Comparison of ENCODE assay signal across 14 cellular contexts in genomic region chr6:149061933-149062332, GRCh38.
"Had no signal": no experiment of that assay in that cellular context is flagged by ENCODE, and none has a peak within 500 bp of the region (broad histone marks: within the 10 kb centered on the region; RNA-seq: fewer than 3 reads in every experiment).

No MANE protein-coding gene starts in this region.

- H3K27me3 ChIP-seq: adrenal gland, upper lobe of left lung had no signal

- H3K4me3 ChIP-seq: adrenal gland, lower lobe of right lung, upper lobe of left lung had no signal

- H3K27ac ChIP-seq: adrenal gland, lower lobe of right lung, upper lobe of left lung had no signal

- ATAC-seq: naive thymus-derived CD8-positive, alpha-beta T cell; sciatic nerve; stimulated activated naive CD8-positive, alpha-beta T cell treated with anti-CD3 and anti-CD28 coated beads, Interleukin-15, Interleukin-2, amounts not matched to agents 100 U/mL and 50 U/mL, for 24 hours had no signal

- H3K9me3 ChIP-seq: adrenal gland, lower lobe of right lung, upper lobe of left lung had no signal

- H3K36me3 ChIP-seq: adrenal gland, lower lobe of right lung, upper lobe of left lung had no signal

- DNase-seq: activated CD4-positive, alpha-beta T cell treated with anti-CD3 and anti-CD28 coated beads for 48 hours; activated naive CD4-positive, alpha-beta T cell treated with anti-CD3 and anti-CD28 coated beads, Interleukin-2, amount 10 ng/mL, durations not matched to agents 7 days and 5 days; adrenal gland; endodermal cell; hypothalamus; lower lobe of right lung; midbrain; naive thymus-derived CD8-positive, alpha-beta T cell; nucleus accumbens; stimulated activated CD4-positive, alpha-beta T cell treated with anti-CD3 and anti-CD28 coated beads, Interleukin-2, amount 100 ng/mL, for 48 hours; stimulated activated naive CD8-positive, alpha-beta T cell treated with anti-CD3 and anti-CD28 coated beads, Interleukin-15, Interleukin-2, amounts not matched to agents 100 U/mL and 50 U/mL, for 24 hours; T1000; upper lobe of left lung had no signal
